20 cellular contexts compared by ENCODE assay signal in genomic region chr21:41580758-41581554, GRCh38.
A peak's percentile ranks its signal among the peaks of the same experiment; 100 is the strongest.
DNase-seq lines count a peak whose midpoint lies in the region; ATAC-seq, FAIRE-seq and TF ChIP-seq lines count a peak whose summit lies in the region.
"Had no signal": no experiment of that assay in that cellular context is flagged by ENCODE, and none has a peak within 500 bp of the region (broad histone marks: within the 10 kb centered on the region; RNA-seq: fewer than 3 reads in every experiment).

No MANE protein-coding gene starts in this region.

- H2BK120ac ChIP-seq in trophoblast cell (ENCODE audit: insufficient read depth, low read length, poor library complexity) = no peak overlapping the region

- no peak overlapping the region for H2AFZ ChIP-seq in trophoblast cell (ENCODE audit: insufficient read depth, low read length, poor library complexity)
- H2AFZ ChIP-seq: parathyroid adenoma had no signal

- FAIRE-seq in RCC 7860 (lab: Jason Lieb, UNC) (no peak), GM19239 (lab: Jason Lieb, UNC) (no peak)

- no peak for TF ChIP-seq CTCF in dorsolateral prefrontal cortex (IDR thresholded peaks at IDR 0.05 in 54 of 56, conservative IDR thresholded peaks at IDR 0.05 in 2 of 56; ENCODE audit: low read depth in 1 of 56, partially characterized antibody in 56 of 56)

- no peak overlapping the region for H3K4ac ChIP-seq in trophoblast cell (ENCODE audit: low read depth, low read length)

- no peaks in the 10 kb centered on the region for H3K27me3 ChIP-seq in trophoblast cell (ENCODE audit: insufficient read depth, low read length)
- H3K27me3 ChIP-seq in dorsolateral prefrontal cortex = peaks cover 0 to 12% (median 0%) of the 10 kb centered on the region in 45 donors
- H3K27me3 ChIP-seq: brain microvascular endothelial cell had no signal

- H2BK5ac ChIP-seq in trophoblast cell (ENCODE audit: low read depth, low read length, poor library complexity) = no peak overlapping the region

- no peak overlapping the region for H3K4me2 ChIP-seq in trophoblast cell (ENCODE audit: low read length)

- peak; percentile 96 for ATAC-seq in esophagus mucosa
- ATAC-seq in HG03135 (IDR thresholded peaks at IDR 0.05; ENCODE audit: unreplicated experiment) = no peak
- ATAC-seq: CD8-positive, alpha-beta T cell; heart right ventricle; stimulated activated naive CD8-positive, alpha-beta T cell treated with anti-CD3 and anti-CD28 coated beads, Interleukin-15, Interleukin-2, amounts not matched to agents 100 U/mL and 50 U/mL, for 24 hours had no signal

- H3K79me1 ChIP-seq in trophoblast cell (ENCODE audit: low read length) = no peaks in the 10 kb centered on the region

- no peak overlapping the region for H2BK12ac ChIP-seq in trophoblast cell (ENCODE audit: low read length)

- H4K91ac ChIP-seq in trophoblast cell (ENCODE audit: low read depth, low read length) = no peak overlapping the region

- H3K9ac ChIP-seq in trophoblast cell (ENCODE audit: low read length) = no peak overlapping the region
- H3K9ac ChIP-seq: parathyroid adenoma had no signal

- peak; percentile 62 for DNase-seq in DMS53 (lab: John Stamatoyannopoulos, UW)
- DNase-seq in RCC 7860 (ENCODE audit: low spot score) = peak; percentile 21
- no peak for DNase-seq in trophoblast cell
- DNase-seq in stimulated activated CD4-positive, alpha-beta T cell treated with anti-CD3 and anti-CD28 coated beads, Interleukin-4, amount 100 ng/mL, for 1 hour = no peak
- DNase-seq in dorsolateral prefrontal cortex = no peak
- no peak for DNase-seq in GM19239 (ENCODE audit: insufficient read length, low spot score)
- DNase-seq: activated CD4-positive, CD25-positive, alpha-beta regulatory T cell treated with anti-CD3 and anti-CD28 coated beads, Interleukin-2, amount 50 U/mL, for 72 hours; brain microvascular endothelial cell; CD8-positive, alpha-beta T cell; dermis blood vessel endothelial cell; heart right ventricle; KG1; NCI-H1417; NCI-H82; SHP77 treated with DMSO at 0.1 percent for 48 hours; stimulated activated naive CD8-positive, alpha-beta T cell treated with anti-CD3 and anti-CD28 coated beads, Interleukin-15, Interleukin-2, amounts not matched to agents 100 U/mL and 50 U/mL, for 24 hours; T-helper 2 cell had no signal

- no peak overlapping the region for H3K23ac ChIP-seq in trophoblast cell (ENCODE audit: low read length)

- no peak overlapping the region for H3K18ac ChIP-seq in trophoblast cell (ENCODE audit: low read length)

- H2AK5ac ChIP-seq in trophoblast cell (ENCODE audit: low read length) = no peak overlapping the region

- H3K27ac ChIP-seq in trophoblast cell (ENCODE audit: low read depth, low read length) (no peak overlapping the region), dorsolateral prefrontal cortex (no peak overlapping the region)
- H3K27ac ChIP-seq: brain microvascular endothelial cell, heart right ventricle, parathyroid adenoma had no signal

- no peaks in the 10 kb centered on the region for H3K79me2 ChIP-seq in trophoblast cell (ENCODE audit: control insufficient read depth, insufficient read depth, low read length, poor library complexity)
- H3K79me2 ChIP-seq: parathyroid adenoma had no signal

- H3K4me3 ChIP-seq in trophoblast cell (ENCODE audit: low read depth, low read length) (peak overlapping the region; percentile 25), dorsolateral prefrontal cortex (no peak overlapping the region)
- H3K4me3 ChIP-seq: heart right ventricle had no signal

- no CpG with 5 or more reads among the region's 13 CpGs for WGBS in trophoblast cell (ENCODE audit: extremely low coverage, insufficient coverage, insufficient read length)

- no peak overlapping the region for H4K12ac ChIP-seq in trophoblast cell (ENCODE audit: low read depth, low read length)

- H3K4me1 ChIP-seq in trophoblast cell (ENCODE audit: control insufficient read depth in 1 of 2, insufficient read depth in 2 of 2, low read length in 2 of 2) = no peaks in the 10 kb centered on the region
- H3K4me1 ChIP-seq: heart right ventricle, parathyroid adenoma had no signal

- no peak overlapping the region for H4K8ac ChIP-seq in trophoblast cell (ENCODE audit: low read depth, low read length)

- intact Hi-C loops in dorsolateral prefrontal cortex (cut with DNase I) = no loop called here

- H3K36me3 ChIP-seq in trophoblast cell (ENCODE audit: control insufficient read depth in 1 of 2, insufficient read depth in 2 of 2, low read length in 2 of 2) = no peaks in the 10 kb centered on the region
- H3K36me3 ChIP-seq: brain microvascular endothelial cell, heart right ventricle had no signal

- peaks cover 7% of the 10 kb centered on the region for H3K9me3 ChIP-seq in trophoblast cell (ENCODE audit: insufficient read depth, low read depth, low read length)

- no peak overlapping the region for H3K14ac ChIP-seq in trophoblast cell (ENCODE audit: low read length)

Comparison
In these comparisons a context has a peak if more than half of its experiments do, and no peak if none do; other contexts are left out.
1. DNase-seq: peak in DMS53 (single experiment) and RCC 7860 (single experiment); none in trophoblast cell (0 of 2), stimulated activated CD4-positive, alpha-beta T cell treated with anti-CD3 and anti-CD28 coated beads, Interleukin-4, amount 100 ng/mL, for 1 hour (single experiment), dorsolateral prefrontal cortex (0 of 10) and GM19239 (single experiment).